Comparison of ENCODE assay signal across 8 cellular contexts in the genomic region with DNA sequence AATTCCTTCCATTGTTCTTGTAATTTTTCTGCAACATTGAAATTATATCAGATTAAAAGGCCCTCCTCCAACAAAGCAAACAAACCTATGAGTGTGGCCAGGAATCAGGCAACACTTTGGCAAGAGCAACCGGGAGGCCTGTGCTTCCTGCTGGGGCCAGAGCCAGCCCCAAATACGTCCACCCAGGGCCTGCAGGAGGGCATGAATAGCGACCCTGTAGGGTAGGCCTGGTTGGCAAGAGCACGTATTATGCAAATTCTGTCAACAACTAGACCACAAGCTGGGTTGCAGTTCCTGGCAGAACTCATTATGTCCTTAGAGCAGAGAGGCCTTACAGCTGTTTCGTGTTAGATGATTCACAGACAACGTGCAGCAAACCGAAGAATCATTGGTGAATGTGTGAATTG. TPM values are rescaled to one million over a fixed set of nuclear protein-coding genes. Genes with fewer than 3 reads are reported as not detected.
A peak's percentile ranks its signal among the peaks of the same experiment; 100 is the strongest.
DNase-seq lines count a peak whose midpoint lies in the region; ATAC-seq, FAIRE-seq and TF ChIP-seq lines count a peak whose summit lies in the region.

No MANE protein-coding gene starts in this region.

- H3K27ac Mint-ChIP-seq in activated CD4-positive, alpha-beta memory T cell treated with anti-CD3 and anti-CD28 coated beads for 36 hours = peak overlapping the region; percentile 95

- H3K4me1 Mint-ChIP-seq in activated CD4-positive, alpha-beta memory T cell treated with anti-CD3 and anti-CD28 coated beads for 36 hours (ENCODE audit: low read depth) = peaks cover 49% of the 10 kb centered on the region

- peak overlapping the region; percentile 17 for H3K4me3 Mint-ChIP-seq in activated CD4-positive, alpha-beta memory T cell treated with anti-CD3 and anti-CD28 coated beads for 36 hours

- peaks cover 25 to 82% (median 43%) of the 10 kb centered on the region in 10 experiments for H3K4me1 ChIP-seq in BLaER1 treated with 17β-estradiol and CSF1 and Interleukin-3, amounts not matched to agents 10 nM and 100 nM
- peaks cover 26% of the 10 kb centered on the region for H3K4me1 ChIP-seq in endothelial cell of umbilical vein (ENCODE audit: control insufficient read depth, extremely low read depth, insufficient read depth, low read length)
- peaks cover 42 to 66% of the 10 kb centered on the region in 2 donors for H3K4me1 ChIP-seq in mucosa of rectum (ENCODE audit: control insufficient read depth in 2 of 2, insufficient read depth in 2 of 2, low read length in 2 of 2)
- peaks cover 0 to 93% (median 65%) of the 10 kb centered on the region in 4 donors for H3K4me1 ChIP-seq in tibial nerve

- DNase-seq in NCI-H2196 treated with DMSO at 0.1 percent for 48 hours (lab: John Stamatoyannopoulos, UW; ENCODE audit: unreplicated experiment) (peak; percentile 93), endothelial cell of umbilical vein (ENCODE audit: low read depth, low spot score) (peak; percentile 98), tibial nerve (ENCODE audit: low spot score in 2 of 2) (peak; percentile 63 to 78)
- DNase-seq in activated CD4-positive, alpha-beta memory T cell treated with anti-CD3 and anti-CD28 coated beads for 36 hours = peak; percentile 71

- TF ChIP-seq CTCF in endothelial cell of umbilical vein (IDR thresholded peaks at IDR 0.05; ENCODE audit: extremely low read depth in 1 of 2, insufficient read depth in 1 of 2, low read depth in 1 of 2, low read length in 2 of 2) (no peak), tibial nerve (IDR thresholded peaks at IDR 0.05) (no peak)

- peak overlapping the region; percentile 3 for H2AFZ ChIP-seq in endothelial cell of umbilical vein (ENCODE audit: low read depth, low read length)

- peak overlapping the region in 9 of 11 experiments; percentile 7 to 98 (median 70); a peak in 11 of 22 replicates for H3K27ac ChIP-seq in BLaER1 treated with 17β-estradiol and CSF1 and Interleukin-3, amounts not matched to agents 10 nM and 100 nM
- H3K27ac ChIP-seq in endothelial cell of umbilical vein (ENCODE audit: insufficient read depth, low read depth, low read length) (peak overlapping the region; percentile 98), mucosa of rectum (ENCODE audit: low read depth in 2 of 2, low read length in 2 of 2) (peak overlapping the region; percentile 94 to 98), tibial nerve (peak overlapping the region; percentile 87 to 99 (median 94))

- peaks cover 0 to 10% (median 0%) of the 10 kb centered on the region in 11 experiments; a peak in 4 of 22 replicates for H3K36me3 ChIP-seq in BLaER1 treated with 17β-estradiol and CSF1 and Interleukin-3, amounts not matched to agents 10 nM and 100 nM
- H3K36me3 ChIP-seq in endothelial cell of umbilical vein (ENCODE audit: control insufficient read depth in 2 of 2, extremely low read depth in 1 of 2, insufficient read depth in 2 of 2, low read length in 2 of 2) = no peaks in the 10 kb centered on the region
- no peaks in the 10 kb centered on the region for H3K36me3 ChIP-seq in mucosa of rectum (ENCODE audit: control insufficient read depth in 2 of 2, insufficient read depth in 2 of 2, low read length in 2 of 2)
- no peaks in the 10 kb centered on the region for H3K36me3 ChIP-seq in tibial nerve

- H3K27me3 Mint-ChIP-seq in activated CD4-positive, alpha-beta memory T cell treated with anti-CD3 and anti-CD28 coated beads for 36 hours = no peaks in the 10 kb centered on the region

- intact Hi-C loops in activated CD4-positive, alpha-beta memory T cell treated with anti-CD3 and anti-CD28 coated beads for 36 hours (cut with micrococcal nuclease) = loop anchor here (2.0 kb wide), 1 partner anchor 235 kb away; no protein-coding TSS in a partner anchor
- intact Hi-C loops in endothelial cell of umbilical vein (cut with micrococcal nuclease) = loop anchor here (1.0 to 2.0 kb wide), 3 partner anchors 27 to 75 kb away; partner anchors contain the start of genes LGALS3, MAPK1IP1L, SOCS4 and WDHD1

- dilution Hi-C loops in endothelial cell of umbilical vein (cut with MboI; ENCODE audit: extremely low pct_ligation_motif_present, low sequenced_read_pairs) = no loop called here

- no TSS peak for BruUV-seq in endothelial cell of umbilical vein (replicated peaks; lab: Mats Ljungman, UMichigan)

- no peak overlapping the region for H3K4me3 ChIP-seq in BLaER1 treated with 17β-estradiol and CSF1 and Interleukin-3, amounts not matched to agents 10 nM and 100 nM
- H3K4me3 ChIP-seq in endothelial cell of umbilical vein (replicated peaks in 1 of 3; ENCODE audit: insufficient read depth in 1 of 3, low read depth in 1 of 3, low read length in 3 of 3) (no peak overlapping the region), mucosa of rectum (ENCODE audit: low read length in 2 of 2) (peak overlapping the region; percentile 13 to 54), tibial nerve (no peak overlapping the region)

- no peaks in the 10 kb centered on the region for H3K27me3 ChIP-seq in BLaER1 treated with 17β-estradiol and CSF1 and Interleukin-3, amounts not matched to agents 10 nM and 100 nM
- H3K27me3 ChIP-seq in endothelial cell of umbilical vein (ENCODE audit: control insufficient read depth in 2 of 2, insufficient read depth in 2 of 2, low read length in 2 of 2) = no peaks in the 10 kb centered on the region
- no peaks in the 10 kb centered on the region for H3K27me3 ChIP-seq in mucosa of rectum (ENCODE audit: control insufficient read depth in 2 of 2, insufficient read depth in 2 of 2, low read length in 2 of 2)
- H3K27me3 ChIP-seq in tibial nerve = no peaks in the 10 kb centered on the region

- H3K36me3 Mint-ChIP-seq in activated CD4-positive, alpha-beta memory T cell treated with anti-CD3 and anti-CD28 coated beads for 36 hours = peaks cover 7% of the 10 kb centered on the region

- H3K79me2 ChIP-seq in endothelial cell of umbilical vein (ENCODE audit: control insufficient read depth, insufficient read depth, low read length) = no peaks in the 10 kb centered on the region

- peak; percentile 68 for ATAC-seq in HG03097 (IDR thresholded peaks at IDR 0.05; ENCODE audit: low FRiP score, unreplicated experiment)

- CTCF ChIA-PET in activated CD4-positive, alpha-beta memory T cell treated with anti-CD3 and anti-CD28 coated beads for 36 hours (lab: Charles Lee) = interaction anchor here (1.0 to 2.7 kb wide), 5 partner anchors 12 to 96 kb away, joined by 3 to 14 read pairs (median 4); partner anchors contain the start of gene MAPK1IP1L
- CTCF ChIA-PET in endothelial cell of umbilical vein (lab: Charles Lee) = interaction anchor here (0.9 to 4.3 kb wide), 7 partner anchors 12 to 58 kb away, joined by 3 to 24 read pairs (median 6); partner anchors contain the start of genes LGALS3 and MAPK1IP1L

- peak overlapping the region; percentile 40 to 82 (median 59) for H3K4me2 ChIP-seq in BLaER1 treated with 17β-estradiol and CSF1 and Interleukin-3, amounts not matched to agents 10 nM and 100 nM
- H3K4me2 ChIP-seq in endothelial cell of umbilical vein (ENCODE audit: insufficient read depth, low read length) = peak overlapping the region; percentile 41

- peak; percentile 98 for FAIRE-seq in endothelial cell of umbilical vein (lab: Jason Lieb, UNC)

- in situ Hi-C loops in GM18951 (cut with MboI; ENCODE audit: low sequenced_read_pairs, unreplicated experiment) = no loop called here

- 1 to 7% methylated on average over 7 of the region's 7 CpGs for WGBS in tibial nerve, 2 donors

- no peaks in the 10 kb centered on the region for H4K20me1 ChIP-seq in BLaER1 treated with 17β-estradiol and CSF1 and Interleukin-3, amounts not matched to agents 10 nM and 100 nM
- no peaks in the 10 kb centered on the region for H4K20me1 ChIP-seq in endothelial cell of umbilical vein (replicated peaks; ENCODE audit: control insufficient read depth, extremely low read depth, insufficient read depth, low read length)

- POLR2A ChIA-PET in activated CD4-positive, alpha-beta memory T cell treated with anti-CD3 and anti-CD28 coated beads for 36 hours (lab: Charles Lee) = interaction anchor here (0.6 to 1.4 kb wide), 3 partner anchors 9 to 89 kb away, joined by 3 to 10 read pairs (median 4); partner anchors contain the start of genes DLGAP5 and MAPK1IP1L
- POLR2A ChIA-PET in endothelial cell of umbilical vein (lab: Charles Lee) = interaction anchor here (0.5 to 0.8 kb wide), 2 partner anchors 12 to 57 kb away, joined by 3 to 6 read pairs; no protein-coding TSS in a partner anchor

- TF ChIP-seq POLR2A in GM18951 (IDR thresholded peaks at IDR 0.05; ENCODE audit: extremely low read depth, insufficient read depth, insufficient read length) (peak; percentile 80), endothelial cell of umbilical vein (IDR thresholded peaks at IDR 0.05; ENCODE audit: low read depth, low read length) (peak; percentile 58), tibial nerve (IDR thresholded peaks at IDR 0.05) (peak; percentile 23 to 27)

- H3K9me1 ChIP-seq in endothelial cell of umbilical vein (replicated peaks; ENCODE audit: control insufficient read depth, extremely low read depth, insufficient read depth, low read length) = no peaks in the 10 kb centered on the region

- H3K9me3 Mint-ChIP-seq in activated CD4-positive, alpha-beta memory T cell treated with anti-CD3 and anti-CD28 coated beads for 36 hours = peaks cover 9% of the 10 kb centered on the region

- TF ChIP-seq EP300 in tibial nerve (IDR thresholded peaks at IDR 0.05) = peak; percentile 60 to 97

- H3K9me3 ChIP-seq in BLaER1 treated with 17β-estradiol and CSF1 and Interleukin-3, amounts not matched to agents 10 nM and 100 nM (replicated peaks in 1 of 11) = peaks cover 7 to 45% (median 12%) of the 10 kb centered on the region in 11 experiments; a peak in 21 of 22 replicates
- H3K9me3 ChIP-seq in endothelial cell of umbilical vein (replicated peaks; ENCODE audit: control insufficient read depth, insufficient read depth, low read length) = no peaks in the 10 kb centered on the region
- H3K9me3 ChIP-seq in mucosa of rectum (ENCODE audit: control insufficient read depth in 2 of 2, low read length in 2 of 2) = peaks cover 0 to 3% of the 10 kb centered on the region in 2 donors
- peaks cover 0 to 7% (median 0%) of the 10 kb centered on the region in 4 donors for H3K9me3 ChIP-seq in tibial nerve

- H3K9ac ChIP-seq in BLaER1 treated with 17β-estradiol and CSF1 and Interleukin-3, amounts not matched to agents 10 nM and 100 nM = peak overlapping the region in 2 of 11 experiments; percentile 27 to 44; a peak in 2 of 22 replicates
- peak overlapping the region; percentile 82 for H3K9ac ChIP-seq in endothelial cell of umbilical vein (replicated peaks; ENCODE audit: extremely low read depth, insufficient read depth, low read length)
- peak overlapping the region; percentile 65 to 89 for H3K9ac ChIP-seq in mucosa of rectum (ENCODE audit: low read depth in 1 of 2, low read length in 2 of 2)

RNA-seq across cellular contexts. Expression of gene LGALS3, which starts 26.9 kb away (rescaled TPM):
- 10 to 100 TPM; 12.3 to 14.5 TPM for total RNA-seq in activated CD4-positive, alpha-beta memory T cell treated with anti-CD3 and anti-CD28 coated beads for 36 hours
- total RNA-seq in endothelial cell of umbilical vein (27.8 and 33.8 TPM in 2 replicates), tibial nerve (100 to 1,000 TPM; 246 to 526 (median 339) TPM)
- polyA plus RNA-seq in endothelial cell of umbilical vein = 55.1 and 68.1 TPM in 2 replicates
- 20.6 and 31.7 TPM in 2 replicates for polyA plus RNA-seq in endothelial cell of umbilical vein (2011; cell fraction: cytosol; rRNA removed)
- polyA plus RNA-seq in endothelial cell of umbilical vein (2011; cell fraction: nucleus; rRNA removed) = 13.9 and 16.4 TPM in 2 replicates
- polyA plus RNA-seq in endothelial cell of umbilical vein (2012) = 49.4 and 57.6 TPM in 2 replicates
- polyA minus RNA-seq in endothelial cell of umbilical vein = 19.6 and 23.3 TPM in 2 replicates
- 99.8 TPM for polyA minus RNA-seq in endothelial cell of umbilical vein (2011; cell fraction: cytosol; rRNA and poly(A)+ RNA removed)
- 4.0 and 5.2 TPM in 2 replicates for polyA minus RNA-seq in endothelial cell of umbilical vein (2011; cell fraction: nucleus; rRNA and poly(A)+ RNA removed)

RNA-seq across cellular contexts. Expression of gene MAPK1IP1L, which starts 50.7 kb away (rescaled TPM):
- 10 to 100 TPM; 85.5 to 89.1 TPM for total RNA-seq in activated CD4-positive, alpha-beta memory T cell treated with anti-CD3 and anti-CD28 coated beads for 36 hours
- total RNA-seq in endothelial cell of umbilical vein = 129 and 139 TPM in 2 replicates
- polyA plus RNA-seq in endothelial cell of umbilical vein = 208 and 244 TPM in 2 replicates
- 140 and 156 TPM in 2 replicates for polyA plus RNA-seq in endothelial cell of umbilical vein (2011; cell fraction: cytosol; rRNA removed)
- polyA plus RNA-seq in endothelial cell of umbilical vein (2011; cell fraction: nucleus; rRNA removed) = 61.1 and 78.5 TPM in 2 replicates
- polyA plus RNA-seq in endothelial cell of umbilical vein (2012) = 56.7 and 94.7 TPM in 2 replicates
- 288 and 322 TPM in 2 replicates for polyA minus RNA-seq in endothelial cell of umbilical vein
- 312 TPM for polyA minus RNA-seq in endothelial cell of umbilical vein (2011; cell fraction: cytosol; rRNA and poly(A)+ RNA removed)
- polyA minus RNA-seq in endothelial cell of umbilical vein (2011; cell fraction: nucleus; rRNA and poly(A)+ RNA removed) = 60.5 and 75.3 TPM in 2 replicates
- total RNA-seq in tibial nerve = 10 to 100 TPM; 25.3 to 54.0 (median 41.9) TPM

Comparison
In these comparisons a context has a peak if more than half of its experiments do, and no peak if none do; other contexts are left out.
1. H3K4me3 ChIP-seq: peak in mucosa of rectum (2 of 2); none in BLaER1 treated with 17β-estradiol and CSF1 and Interleukin-3, amounts not matched to agents 10 nM and 100 nM (0 of 10), endothelial cell of umbilical vein (0 of 3) and tibial nerve (0 of 4).
2. POLR2A ChIP-seq: peak in every context shown above with its lines; median percentile 80 in GM18951; 58 in endothelial cell of umbilical vein; 25 in tibial nerve.
3. Peak in every context shown above with its lines, with median percentiles within 50 percentile points of each other: H3K27ac ChIP-seq and DNase-seq.